ENCODE assay signal across 1 cellular context in the genomic region with DNA sequence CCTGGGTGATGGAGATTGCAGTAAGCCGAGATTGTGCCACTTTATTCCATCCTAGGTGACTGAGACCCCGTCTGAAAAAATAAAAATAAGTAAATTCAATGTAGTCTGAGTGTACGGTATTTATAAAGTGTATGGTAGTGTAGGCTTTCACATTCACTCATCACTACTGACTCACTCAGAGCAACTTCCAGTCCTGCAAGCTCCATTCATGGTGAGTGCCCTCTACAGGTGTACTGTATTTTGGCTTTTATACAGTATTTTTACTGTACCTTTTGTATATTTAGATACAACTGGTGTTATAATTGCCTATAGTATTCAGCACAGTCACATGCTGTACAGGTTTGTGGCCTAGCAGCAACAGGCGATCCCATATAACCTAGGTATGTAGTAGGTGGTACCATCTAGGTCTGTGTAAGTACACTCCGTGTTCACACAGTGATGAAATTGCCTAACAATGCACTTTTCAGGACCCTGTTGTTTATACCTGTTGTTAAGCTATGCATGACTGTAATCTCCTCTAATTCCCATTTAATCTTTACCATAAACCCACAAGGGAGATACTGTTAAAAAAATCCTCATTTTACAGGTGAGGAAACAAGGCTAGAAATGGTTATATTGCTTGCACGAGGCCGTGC.
TF ChIP-seq lines count a peak whose summit lies in the region.

No MANE protein-coding gene starts in this region.

TF ChIP-seq in HCT116, 20 proteins besides CTCF, POLR2A, EP300 and RAD21 (continued from another document):
- TF ChIP-seq, protein P1, sequence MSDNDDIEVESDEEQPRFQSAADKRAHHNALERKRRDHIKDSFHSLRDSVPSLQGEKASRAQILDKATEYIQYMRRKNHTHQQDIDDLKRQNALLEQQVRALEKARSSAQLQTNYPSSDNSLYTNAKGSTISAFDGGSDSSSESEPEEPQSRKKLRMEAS (IDR thresholded peaks at IDR 0.05), result no peak
- no peak for TF ChIP-seq SRF (IDR thresholded peaks at IDR 0.05; ENCODE audit: low read depth)
- TF ChIP-seq JUND (IDR thresholded peaks at IDR 0.05), result no peak
- TF ChIP-seq, protein P2, sequence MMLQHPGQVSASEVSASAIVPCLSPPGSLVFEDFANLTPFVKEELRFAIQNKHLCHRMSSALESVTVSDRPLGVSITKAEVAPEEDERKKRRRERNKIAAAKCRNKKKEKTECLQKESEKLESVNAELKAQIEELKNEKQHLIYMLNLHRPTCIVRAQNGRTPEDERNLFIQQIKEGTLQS (IDR thresholded peaks at IDR 0.05), result no peak
- no peak for TF ChIP-seq EZH2phosphoT487 (IDR thresholded peaks at IDR 0.05; ENCODE audit: borderline replicate concordance)
- TF ChIP-seq SIN3A (IDR thresholded peaks at IDR 0.05; ENCODE audit: low read depth), result no peak
- no peak for TF ChIP-seq ELF1 (IDR thresholded peaks at IDR 0.05; ENCODE audit: borderline replicate concordance, low read depth)
- TF ChIP-seq POLR2AphosphoS5 (IDR thresholded peaks at IDR 0.05; ENCODE audit: low read depth, low read length), result no peak
- no peak for TF ChIP-seq CEBPB (IDR thresholded peaks at IDR 0.05; ENCODE audit: low read depth)
- TF ChIP-seq SP1 (IDR thresholded peaks at IDR 0.05; ENCODE audit: low read depth), result no peak
- TF ChIP-seq, protein P3, sequence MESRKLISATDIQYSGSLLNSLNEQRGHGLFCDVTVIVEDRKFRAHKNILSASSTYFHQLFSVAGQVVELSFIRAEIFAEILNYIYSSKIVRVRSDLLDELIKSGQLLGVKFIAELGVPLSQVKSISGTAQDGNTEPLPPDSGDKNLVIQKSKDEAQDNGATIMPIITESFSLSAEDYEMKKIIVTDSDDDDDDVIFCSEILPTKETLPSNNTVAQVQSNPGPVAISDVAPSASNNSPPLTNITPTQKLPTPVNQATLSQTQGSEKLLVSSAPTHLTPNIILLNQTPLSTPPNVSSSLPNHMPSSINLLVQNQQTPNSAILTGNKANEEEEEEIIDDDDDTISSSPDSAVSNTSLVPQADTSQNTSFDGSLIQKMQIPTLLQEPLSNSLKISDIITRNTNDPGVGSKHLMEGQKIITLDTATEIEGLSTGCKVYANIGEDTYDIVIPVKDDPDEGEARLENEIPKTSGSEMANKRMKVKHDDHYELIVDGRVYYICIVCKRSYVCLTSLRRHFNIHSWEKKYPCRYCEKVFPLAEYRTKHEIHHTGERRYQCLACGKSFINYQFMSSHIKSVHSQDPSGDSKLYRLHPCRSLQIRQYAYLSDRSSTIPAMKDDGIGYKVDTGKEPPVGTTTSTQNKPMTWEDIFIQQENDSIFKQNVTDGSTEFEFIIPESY (IDR thresholded peaks at IDR 0.05; ENCODE audit: extremely low read depth, insufficient replicate concordance, low read length), result no peak
- TF ChIP-seq EGR1 (IDR thresholded peaks at IDR 0.05; ENCODE audit: low read depth), result no peak
- no peak for TF ChIP-seq ZNF274 (IDR thresholded peaks at IDR 0.05; ENCODE audit: low read depth, low read length)
- TF ChIP-seq TCF7L2 (IDR thresholded peaks at IDR 0.05; ENCODE audit: borderline replicate concordance, extremely low read depth, insufficient read depth, insufficient read length), result no peak
- no peak for TF ChIP-seq YY1 (IDR thresholded peaks at IDR 0.05; ENCODE audit: extremely low read depth, insufficient replicate concordance, low read depth, low read length)
